Comparison of ENCODE assay signal across 15 cellular contexts in genomic region chr3:189766416-189766815, GRCh38.
A peak's percentile ranks its signal among the peaks of the same experiment; 100 is the strongest.
DNase-seq lines count a peak whose midpoint lies in the region; ATAC-seq and TF ChIP-seq lines count a peak whose summit lies in the region.
"Had no signal": no experiment of that assay in that cellular context is flagged by ENCODE, and none has a peak within 500 bp of the region (broad histone marks: within the 10 kb centered on the region; RNA-seq: fewer than 3 reads in every experiment).

No MANE protein-coding gene starts in this region.

- DNase-seq in HT-29 (ENCODE audit: low spot score): peak; percentile 55
- DNase-seq in adipocyte (ENCODE audit: low read depth): peak; percentile 44
- peak; percentile 38 for DNase-seq in hepatocyte (ENCODE audit: low spot score)
- no peak for DNase-seq in smooth muscle cell (lab: John Stamatoyannopoulos, UW; ENCODE audit: unreplicated experiment)
- DNase-seq: activated CD4-positive, alpha-beta memory T cell treated with anti-CD3 and anti-CD28 coated beads, Interleukin-2, amount 10 ng/mL, durations not matched to agents 7 days and 5 days; amniotic stem cell; BE2C; left colon; MG63; NCI-H187; SK-N-SH; stimulated activated CD4-positive, alpha-beta T cell treated with anti-CD3 and anti-CD28 coated beads, Interleukin-15, amount 100 ng/mL, for 24 hours had no signal

- H3K36me3 ChIP-seq in adipocyte (ENCODE audit: control insufficient read depth, insufficient read depth, low read length, severe bottlenecking) (no peaks in the 10 kb centered on the region), hepatocyte (replicated peaks; ENCODE audit: insufficient read depth, low read depth) (no peaks in the 10 kb centered on the region), smooth muscle cell (ENCODE audit: low read depth) (no peaks in the 10 kb centered on the region)
- H3K36me3 ChIP-seq: BE2C, MG63 had no signal

- no peaks in the 10 kb centered on the region for H3K27me3 ChIP-seq in adipocyte (replicated peaks; ENCODE audit: control insufficient read depth, insufficient read depth, low read length)
- H3K27me3 ChIP-seq in hepatocyte: no peaks in the 10 kb centered on the region
- H3K27me3 ChIP-seq in smooth muscle cell (ENCODE audit: low read depth): no peaks in the 10 kb centered on the region
- H3K27me3 ChIP-seq: BE2C, MG63 had no signal

- H3K4me3 ChIP-seq in adipocyte (ENCODE audit: low read length) (no peak overlapping the region), hepatocyte (no peak overlapping the region), smooth muscle cell (no peak overlapping the region)
- H3K4me3 ChIP-seq: MG63 had no signal

- H3K9me2 ChIP-seq in hepatocyte (replicated peaks; ENCODE audit: insufficient read depth): no peaks in the 10 kb centered on the region
- H3K9me2 ChIP-seq: SK-N-SH had no signal

- H3K4me2 ChIP-seq in hepatocyte: peak overlapping the region; percentile 14
- H3K4me2 ChIP-seq in smooth muscle cell: peak overlapping the region; percentile 1
- H3K4me2 ChIP-seq: SK-N-SH had no signal

- TF ChIP-seq CTCF in hepatocyte (IDR thresholded peaks at IDR 0.05; ENCODE audit: poor library complexity): no peak
- TF ChIP-seq CTCF in smooth muscle cell (IDR thresholded peaks at IDR 0.05; ENCODE audit: borderline replicate concordance, insufficient read depth, poor library complexity, severe bottlenecking): no peak

- H3K27ac ChIP-seq in hepatocyte (peak overlapping the region; percentile 24), smooth muscle cell (ENCODE audit: low read depth) (peak overlapping the region; percentile 4)

- H3K9me3 ChIP-seq in adipocyte (ENCODE audit: control insufficient read depth, low read length) (no peaks in the 10 kb centered on the region), hepatocyte (ENCODE audit: low read depth) (no peaks in the 10 kb centered on the region), smooth muscle cell (replicated peaks; ENCODE audit: low read depth) (no peaks in the 10 kb centered on the region)
- H3K9me3 ChIP-seq: BE2C, SK-N-SH had no signal

- peaks cover under 1% of the 10 kb centered on the region for H3F3A ChIP-seq in smooth muscle cell (ENCODE audit: low read depth)

- H3K9ac ChIP-seq in adipocyte (ENCODE audit: low read length) (no peak overlapping the region), smooth muscle cell (ENCODE audit: low read depth) (no peak overlapping the region)
- H3K9ac ChIP-seq: SK-N-SH had no signal

- ATAC-seq in HG03521 (IDR thresholded peaks at IDR 0.05; ENCODE audit: unreplicated experiment): no peak
- ATAC-seq in HG02571 (IDR thresholded peaks at IDR 0.05; ENCODE audit: unreplicated experiment): no peak
- ATAC-seq in HG02678 (IDR thresholded peaks at IDR 0.05; ENCODE audit: unreplicated experiment): no peak
- ATAC-seq: left colon had no signal

- no peak overlapping the region for H2AFZ ChIP-seq in hepatocyte
- H2AFZ ChIP-seq in smooth muscle cell (ENCODE audit: low read depth): peak overlapping the region; percentile 12

- H3K79me2 ChIP-seq in hepatocyte (no peaks in the 10 kb centered on the region), smooth muscle cell (ENCODE audit: low read depth) (no peaks in the 10 kb centered on the region)

- no peaks in the 10 kb centered on the region for H3K4me1 ChIP-seq in adipocyte (ENCODE audit: control insufficient read depth, insufficient read depth, low read length)
- H3K4me1 ChIP-seq in hepatocyte (ENCODE audit: insufficient read depth): peaks cover 4% of the 10 kb centered on the region
- peaks cover 11% of the 10 kb centered on the region for H3K4me1 ChIP-seq in smooth muscle cell (ENCODE audit: low read depth)
- H3K4me1 ChIP-seq: BE2C had no signal

- 20% methylated on average over 2 of the region's 2 CpGs for WGBS in hepatocyte (ENCODE audit: low lambda C conversion rate, missing lambda C conversion rate)
- 34% methylated on average over 2 of the region's 2 CpGs for WGBS in smooth muscle cell (ENCODE audit: low lambda C conversion rate)

- H4K20me1 ChIP-seq in hepatocyte (ENCODE audit: insufficient read depth, poor library complexity, severe bottlenecking): no peaks in the 10 kb centered on the region
- H4K20me1 ChIP-seq in smooth muscle cell (ENCODE audit: low read depth): no peaks in the 10 kb centered on the region
